Comparison of ENCODE assay signal across 12 cellular contexts in the genomic region with DNA sequence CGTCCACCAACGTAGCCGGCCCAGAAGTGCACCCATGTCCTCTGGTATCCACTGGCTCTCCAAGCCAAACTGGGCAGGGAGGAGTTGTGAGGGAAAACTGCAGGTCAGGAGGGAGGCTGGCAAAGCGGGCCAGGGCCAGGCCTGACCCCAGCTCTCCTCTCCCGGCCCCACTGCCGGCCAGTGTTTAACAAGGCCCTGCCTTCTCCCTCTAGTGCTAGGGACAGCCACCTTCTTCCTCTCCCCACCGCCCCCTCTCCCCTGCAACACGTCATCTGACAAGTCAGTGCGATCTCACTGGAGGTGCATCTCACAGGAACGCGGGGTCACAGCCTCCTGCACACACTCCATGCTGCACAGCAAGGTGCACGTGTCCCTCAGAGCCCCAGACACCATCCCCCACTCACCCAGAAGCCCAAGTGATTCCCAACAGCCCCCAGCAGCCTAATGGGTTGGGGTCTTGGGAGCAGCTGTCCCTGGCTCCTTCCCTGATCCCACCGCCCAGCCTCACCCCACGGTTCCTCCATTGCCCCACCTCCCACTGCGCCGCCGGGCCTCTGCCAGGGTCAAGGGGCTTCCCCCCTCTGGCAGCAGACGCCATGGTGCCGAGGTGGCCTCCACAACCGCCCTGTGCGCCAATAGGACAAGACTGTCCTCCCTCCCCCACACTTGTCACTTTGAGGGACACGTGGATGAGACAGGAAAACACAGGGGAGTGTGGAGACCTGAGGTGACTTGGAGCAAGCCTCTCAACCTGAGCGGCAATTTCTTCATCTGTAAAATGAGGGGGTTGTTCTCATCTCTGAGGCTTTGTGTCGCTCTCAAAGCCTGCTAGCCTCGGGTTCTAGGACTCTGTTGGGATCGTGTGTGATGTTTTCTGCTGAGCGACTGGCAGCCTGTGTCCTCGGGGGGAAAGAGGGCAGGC. TPM values are rescaled to one million over a fixed set of nuclear protein-coding genes. Genes with fewer than 3 reads are reported as not detected.
DNase-seq lines count a peak whose midpoint lies in the region; ATAC-seq and TF ChIP-seq lines count a peak whose summit lies in the region.
"Had no signal": no experiment of that assay in that cellular context is flagged by ENCODE, and none has a peak within 500 bp of the region (broad histone marks: within the 10 kb centered on the region; RNA-seq: fewer than 3 reads in every experiment).

No MANE protein-coding gene starts in this region.

- no peak for TF ChIP-seq CTCF in OCI-LY7 (conservative IDR thresholded peaks at IDR 0.05; ENCODE audit: low read length)

- H4K20me1 ChIP-seq in OCI-LY7 (ENCODE audit: insufficient read depth, low read length), result no peaks in the 10 kb centered on the region

- H3K9me3 ChIP-seq in OCI-LY7 (ENCODE audit: low read length), result no peaks in the 10 kb centered on the region
- H3K9me3 ChIP-seq: tibial nerve had no signal

- no peak overlapping the region for H3K27ac ChIP-seq in OCI-LY7 (ENCODE audit: low read depth, low read length, poor library complexity, severe bottlenecking)
- H3K27ac ChIP-seq: brain microvascular endothelial cell had no signal

- H2AFZ ChIP-seq in OCI-LY7 (ENCODE audit: low read length), result no peak overlapping the region

- H3K79me2 ChIP-seq in OCI-LY7 (ENCODE audit: insufficient read depth, low read depth, low read length), result no peaks in the 10 kb centered on the region

- peak overlapping the region; percentile 60 for H3K4me2 ChIP-seq in OCI-LY7 (ENCODE audit: low read length)

- intact Hi-C loops in OCI-LY7 (cut with micrococcal nuclease; ENCODE audit: unreplicated experiment), result loop anchor here (5.0 kb wide), 1 partner anchor 77 kb away; the partner anchor contains the start of gene DCAF7
- intact Hi-C loops in head of caudate nucleus (cut with DNase I), result loop anchor here (5.0 kb wide), 1 partner anchor 33 kb away; no protein-coding TSS in a partner anchor

- no peak overlapping the region for H3K27ac Mint-ChIP-seq in activated CD4-positive, alpha-beta T cell treated with anti-CD3 and anti-CD28 coated beads, Interleukin-2, amount 10 ng/mL, durations not matched to agents 7 days and 5 days

- H3K4me3 Mint-ChIP-seq in activated CD4-positive, alpha-beta T cell treated with anti-CD3 and anti-CD28 coated beads, Interleukin-2, amount 10 ng/mL, durations not matched to agents 7 days and 5 days, result peak overlapping the region; percentile 51

- peaks cover 55% of the 10 kb centered on the region for H3K27me3 Mint-ChIP-seq in activated CD4-positive, alpha-beta T cell treated with anti-CD3 and anti-CD28 coated beads, Interleukin-2, amount 10 ng/mL, durations not matched to agents 7 days and 5 days

- POLR2A ChIA-PET in activated CD4-positive, alpha-beta T cell treated with anti-CD3 and anti-CD28 coated beads, Interleukin-2, amount 10 ng/mL, durations not matched to agents 7 days and 5 days (lab: Charles Lee), result no interaction called here
- POLR2A ChIA-PET in OCI-LY7 (lab: Charles Lee), result interaction anchor here (1.1 kb wide), 1 partner anchor 40 kb away, joined by 3 read pairs; no protein-coding TSS in a partner anchor

- H3K4me1 ChIP-seq in OCI-LY7 (ENCODE audit: insufficient read depth, low read length, poor library complexity, severe bottlenecking), result peaks cover 5% of the 10 kb centered on the region

- no peak for ATAC-seq in HG02981 (IDR thresholded peaks at IDR 0.05; ENCODE audit: unreplicated experiment)

- no TSS peak for BruUV-seq in OCI-LY7 (replicated peaks; lab: Mats Ljungman, UMichigan)

- no peaks in the 10 kb centered on the region for H3K36me3 Mint-ChIP-seq in activated CD4-positive, alpha-beta T cell treated with anti-CD3 and anti-CD28 coated beads, Interleukin-2, amount 10 ng/mL, durations not matched to agents 7 days and 5 days (ENCODE audit: low read depth)

- no peaks in the 10 kb centered on the region for H3K9me2 ChIP-seq in OCI-LY7 (ENCODE audit: insufficient read depth, low read length)

- DNase-seq in activated CD4-positive, alpha-beta T cell treated with anti-CD3 and anti-CD28 coated beads, Interleukin-2, amount 10 ng/mL, durations not matched to agents 7 days and 5 days, result no peak
- no peak for DNase-seq in activated CD4-positive, alpha-beta T cell treated with anti-CD3 and anti-CD28 coated beads for 4 hours
- DNase-seq in OCI-LY7 (ENCODE audit: low spot score) (no peak), head of caudate nucleus (peak; percentile 35 to 91 (median 72)), retina (peak; percentile 57), NCI-H2081 treated with DMSO at 0.1 percent for 48 hours (lab: John Stamatoyannopoulos, UW) (no peak), superior temporal gyrus (ENCODE audit: extremely low spot score) (no peak)
- DNase-seq: brain microvascular endothelial cell, NCI-H524 treated with DMSO at 0.1 percent for 48 hours had no signal

- no peaks in the 10 kb centered on the region for H3K36me3 ChIP-seq in OCI-LY7 (ENCODE audit: insufficient read depth, low read length)
- H3K36me3 ChIP-seq: brain microvascular endothelial cell, tibial nerve had no signal

- H3K4me1 Mint-ChIP-seq in activated CD4-positive, alpha-beta T cell treated with anti-CD3 and anti-CD28 coated beads, Interleukin-2, amount 10 ng/mL, durations not matched to agents 7 days and 5 days, result peaks cover 20% of the 10 kb centered on the region

- peak overlapping the region; percentile 65 for H3K4me3 ChIP-seq in OCI-LY7 (ENCODE audit: low read depth, low read length, poor library complexity, severe bottlenecking)

- CTCF ChIA-PET in activated CD4-positive, alpha-beta T cell treated with anti-CD3 and anti-CD28 coated beads, Interleukin-2, amount 10 ng/mL, durations not matched to agents 7 days and 5 days (lab: Charles Lee), result interaction anchor here (0.5 to 7.6 kb wide), 6 partner anchors 33 to 136 kb away, joined by 3 to 60 read pairs (median 4); no protein-coding TSS in a partner anchor
- CTCF ChIA-PET in OCI-LY7 (lab: Charles Lee; ENCODE audit: unreplicated experiment), result interaction anchor here (1.5 kb wide), 1 partner anchor 40 kb away, joined by 3 read pairs; no protein-coding TSS in a partner anchor

- H3K9me3 Mint-ChIP-seq in activated CD4-positive, alpha-beta T cell treated with anti-CD3 and anti-CD28 coated beads, Interleukin-2, amount 10 ng/mL, durations not matched to agents 7 days and 5 days, result no peaks in the 10 kb centered on the region

RNA-seq across cellular contexts. Expression of gene ACE, which starts 1.1 kb away (rescaled TPM):
- 1 to 10 TPM; 4.1 to 5.9 TPM for total RNA-seq in activated CD4-positive, alpha-beta T cell treated with anti-CD3 and anti-CD28 coated beads, Interleukin-2, amount 10 ng/mL, durations not matched to agents 7 days and 5 days
- 0.33 and 2.3 TPM in 2 replicates for total RNA-seq in OCI-LY7 (2014; rRNA removed; shearing (Covaris generic))
- total RNA-seq in OCI-LY7 (2022), result 3.6 and 5.1 TPM in 2 replicates
- total RNA-seq: HT1080 had no signal

RNA-seq across cellular contexts. Expression of gene CYB561, which starts 29.6 kb away (rescaled TPM):
- 1 to 10 TPM; 7.9 to 9.5 TPM for total RNA-seq in activated CD4-positive, alpha-beta T cell treated with anti-CD3 and anti-CD28 coated beads, Interleukin-2, amount 10 ng/mL, durations not matched to agents 7 days and 5 days
- total RNA-seq in OCI-LY7 (2014; rRNA removed; shearing (Covaris generic)), result not detected in 2 replicates
- total RNA-seq in OCI-LY7 (2022), result not detected in 2 replicates

RNA-seq across cellular contexts. Expression of gene KCNH6, which starts 47.4 kb away (rescaled TPM):
- total RNA-seq in activated CD4-positive, alpha-beta T cell treated with anti-CD3 and anti-CD28 coated beads, Interleukin-2, amount 10 ng/mL, durations not matched to agents 7 days and 5 days, result not detected
- not detected in 2 replicates for total RNA-seq in OCI-LY7 (2014; rRNA removed; shearing (Covaris generic))
- total RNA-seq in OCI-LY7 (2022), result not detected in 2 replicates
- total RNA-seq: HT1080, tibial nerve had no signal

Comparison
In these comparisons a context has a peak if more than half of its experiments do, and no peak if none do; other contexts are left out.
1. DNase-seq: peak in head of caudate nucleus (42 of 42) and retina (single experiment); none in activated CD4-positive, alpha-beta T cell treated with anti-CD3 and anti-CD28 coated beads, Interleukin-2, amount 10 ng/mL, durations not matched to agents 7 days and 5 days (single experiment), activated CD4-positive, alpha-beta T cell treated with anti-CD3 and anti-CD28 coated beads for 4 hours (0 of 2), OCI-LY7 (single experiment), NCI-H2081 treated with DMSO at 0.1 percent for 48 hours (single experiment) and superior temporal gyrus (single experiment).
2. RNA of gene CYB561, which starts 29.6 kb away (total RNA-seq): 7.9 to 9.5 TPM in activated CD4-positive, alpha-beta T cell treated with anti-CD3 and anti-CD28 coated beads, Interleukin-2, amount 10 ng/mL, durations not matched to agents 7 days and 5 days; not detected in OCI-LY7; every median in the first group is over 4 times any median in the second.